8 cellular contexts compared by ENCODE assay signal in the genomic region with DNA sequence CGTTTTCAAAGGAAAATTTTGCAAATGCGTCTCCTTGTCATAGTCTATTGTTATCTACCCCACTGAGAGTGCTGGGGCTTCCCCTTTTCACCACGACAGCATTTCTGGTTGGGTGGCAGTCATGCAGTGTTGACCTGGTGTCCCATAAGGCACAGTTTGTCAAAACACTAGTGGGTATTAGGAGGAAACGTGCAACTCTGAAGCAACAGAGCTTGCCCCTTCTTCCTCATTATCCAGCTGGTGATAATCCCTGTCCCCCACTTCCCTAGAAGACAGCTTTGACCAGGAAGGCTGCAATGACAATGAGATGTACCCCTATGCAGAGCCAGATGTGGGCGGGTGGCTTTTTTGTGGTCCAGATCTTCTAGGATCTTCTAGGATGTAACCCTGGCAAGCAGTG.
A peak's percentile ranks its signal among the peaks of the same experiment; 100 is the strongest.
DNase-seq lines count a peak whose midpoint lies in the region; ATAC-seq lines count a peak whose summit lies in the region.

No MANE protein-coding gene starts in this region.

- DNase-seq in T-helper 9 cell: peak; percentile 13
- peak; percentile 3 for DNase-seq in effector CD8-positive, alpha-beta T cell (lab: John Stamatoyannopoulos, UW)
- DNase-seq in SW 1271 (lab: John Stamatoyannopoulos, UW): no peak
- DNase-seq in NCI-H748 (lab: John Stamatoyannopoulos, UW; ENCODE audit: unreplicated experiment): no peak
- no peak for DNase-seq in NCI-H526 (lab: John Stamatoyannopoulos, UW)

- peaks cover 6% of the 10 kb centered on the region for H3K27me3 Mint-ChIP-seq in stimulated activated naive CD8-positive, alpha-beta T cell treated with anti-CD3 and anti-CD28 coated beads, Interleukin-15, Interleukin-2, amounts not matched to agents 100 ng/mL and 50 ng/mL, for 24 hours

- H3K27ac Mint-ChIP-seq in stimulated activated naive CD8-positive, alpha-beta T cell treated with anti-CD3 and anti-CD28 coated beads, Interleukin-15, Interleukin-2, amounts not matched to agents 100 ng/mL and 50 ng/mL, for 24 hours: peak overlapping the region; percentile 94

- H3K36me3 Mint-ChIP-seq in stimulated activated naive CD8-positive, alpha-beta T cell treated with anti-CD3 and anti-CD28 coated beads, Interleukin-15, Interleukin-2, amounts not matched to agents 100 ng/mL and 50 ng/mL, for 24 hours (ENCODE audit: low read depth): no peaks in the 10 kb centered on the region

- ATAC-seq in GM18858 (IDR thresholded peaks at IDR 0.05; ENCODE audit: unreplicated experiment) (peak; percentile 39), HG02973 (IDR thresholded peaks at IDR 0.05; ENCODE audit: unreplicated experiment) (peak; percentile 42)

- H3K9me3 Mint-ChIP-seq in stimulated activated naive CD8-positive, alpha-beta T cell treated with anti-CD3 and anti-CD28 coated beads, Interleukin-15, Interleukin-2, amounts not matched to agents 100 ng/mL and 50 ng/mL, for 24 hours: no peaks in the 10 kb centered on the region

- H3K4me3 Mint-ChIP-seq in stimulated activated naive CD8-positive, alpha-beta T cell treated with anti-CD3 and anti-CD28 coated beads, Interleukin-15, Interleukin-2, amounts not matched to agents 100 ng/mL and 50 ng/mL, for 24 hours: peak overlapping the region; percentile 86

- peaks cover 69% of the 10 kb centered on the region for H3K4me1 Mint-ChIP-seq in stimulated activated naive CD8-positive, alpha-beta T cell treated with anti-CD3 and anti-CD28 coated beads, Interleukin-15, Interleukin-2, amounts not matched to agents 100 ng/mL and 50 ng/mL, for 24 hours (ENCODE audit: low read depth)

Comparison
In these comparisons a context has a peak if more than half of its experiments do, and no peak if none do; other contexts are left out.
1. DNase-seq: peak in T-helper 9 cell (single experiment) and effector CD8-positive, alpha-beta T cell (single experiment); none in SW 1271 (0 of 2), NCI-H748 (single experiment) and NCI-H526 (0 of 2).